Comparison of ENCODE assay signal across 8 cellular contexts in genomic region chr9:76395381-76395780, GRCh38. TPM values are rescaled to one million over a fixed set of nuclear protein-coding genes. Genes with fewer than 3 reads are reported as not detected.
DNase-seq lines count a peak whose midpoint lies in the region; TF ChIP-seq lines count a peak whose summit lies in the region.

No MANE protein-coding gene starts in this region.

- no peaks in the 10 kb centered on the region for H3K9me3 ChIP-seq in suprapubic skin

- no peak for TF ChIP-seq POLR2A in suprapubic skin (IDR thresholded peaks at IDR 0.05)

- no peaks in the 10 kb centered on the region for H3K27me3 ChIP-seq in layer of hippocampus (ENCODE audit: control insufficient read depth, insufficient read depth, low read length)
- no peaks in the 10 kb centered on the region for H3K27me3 ChIP-seq in suprapubic skin

- peaks cover 18% of the 10 kb centered on the region for H3K4me1 ChIP-seq in suprapubic skin

- H3K4me3 ChIP-seq in WI38 (ENCODE audit: low read depth, low read length) (peak overlapping the region; percentile 89), suprapubic skin (peak overlapping the region; percentile 76)

- TF ChIP-seq CTCF in WI38 (IDR thresholded peaks at IDR 0.05; ENCODE audit: low read depth, low read length) (no peak), suprapubic skin (IDR thresholded peaks at IDR 0.05) (no peak)

- H3K9me3 Mint-ChIP-seq in T-helper 2 cell treated with Interferon-gamma antibody and Interleukin-4, amounts not matched to agents 5 μg/mL and 100 μg/mL, for 36 hours: no peaks in the 10 kb centered on the region

- H3K36me3 ChIP-seq in suprapubic skin: no peaks in the 10 kb centered on the region

- H3K36me3 Mint-ChIP-seq in T-helper 2 cell treated with Interferon-gamma antibody and Interleukin-4, amounts not matched to agents 5 μg/mL and 100 μg/mL, for 36 hours (ENCODE audit: low read depth): peaks cover 23% of the 10 kb centered on the region

- peaks cover 2% of the 10 kb centered on the region for H3K27me3 Mint-ChIP-seq in T-helper 2 cell treated with Interferon-gamma antibody and Interleukin-4, amounts not matched to agents 5 μg/mL and 100 μg/mL, for 36 hours (ENCODE audit: low read depth)

- peaks cover 30% of the 10 kb centered on the region for H3K4me1 Mint-ChIP-seq in T-helper 2 cell treated with Interferon-gamma antibody and Interleukin-4, amounts not matched to agents 5 μg/mL and 100 μg/mL, for 36 hours (ENCODE audit: low read depth)

- H3K27ac Mint-ChIP-seq in T-helper 2 cell treated with Interferon-gamma antibody and Interleukin-4, amounts not matched to agents 5 μg/mL and 100 μg/mL, for 36 hours: peak overlapping the region; percentile 99

- no peak for TF ChIP-seq EP300 in suprapubic skin (IDR thresholded peaks at IDR 0.05)

- DNase-seq in T-helper 2 cell treated with Interferon-gamma antibody and Interleukin-4, amounts not matched to agents 5 μg/mL and 100 μg/mL, for 36 hours (ENCODE audit: low spot score): no peak
- DNase-seq in T-helper 2 cell (no peak), suprapubic skin (ENCODE audit: low spot score in 2 of 2) (no peak), HCEC 1CT (no peak), NCI-H226 (no peak)
- no peak for DNase-seq in activated CD4-positive, CD25-positive, alpha-beta regulatory T cell treated with anti-CD3 and anti-CD28 coated beads, Interleukin-2, amount 50 U/mL, for 72 hours

- H3K4me3 Mint-ChIP-seq in T-helper 2 cell treated with Interferon-gamma antibody and Interleukin-4, amounts not matched to agents 5 μg/mL and 100 μg/mL, for 36 hours: peak overlapping the region; percentile 99

- WGBS in suprapubic skin: 83% methylated on average over 10 of the region's 10 CpGs

- peak overlapping the region; percentile 31 for H3K27ac ChIP-seq in layer of hippocampus (ENCODE audit: low read depth, low read length)
- peak overlapping the region; percentile 93 for H3K27ac ChIP-seq in suprapubic skin

RNA-seq across cellular contexts. Expression of gene RFK, which starts 1.2 kb away (rescaled TPM):
- 10 to 100 TPM in 2 of 4 donors, 1 to 10 TPM in 2; 6.3 to 14.4 (median 10.5) TPM for total RNA-seq in suprapubic skin
